ENCODE assay signal across 8 cellular contexts in genomic region chr19:17766543-17767131, GRCh38. TPM values are rescaled to one million over a fixed set of nuclear protein-coding genes. Genes with fewer than 3 reads are reported as not detected.
DNase-seq lines count a peak whose midpoint lies in the region; ATAC-seq, FAIRE-seq and TF ChIP-seq lines count a peak whose summit lies in the region.

No MANE protein-coding gene starts in this region.

- no peak for TF ChIP-seq POLR2A in A549 (IDR thresholded peaks at IDR 0.05; ENCODE audit: low read length)

- DNase-seq in A549 (ENCODE audit: low read depth in 1 of 2, low spot score in 1 of 2), result peak; percentile 64 to 97
- DNase-seq in GM12865 (ENCODE audit: low read depth), result peak; percentile 88
- peak; percentile 87 for DNase-seq in NCI-H2196 (lab: John Stamatoyannopoulos, UW; ENCODE audit: unreplicated experiment)
- no peak for DNase-seq in activated T-cell treated with anti-CD3 and anti-CD28 coated beads, Interleukin-2, amount 50 U/mL, for 24 hours
- DNase-seq in Right ventricle myocardium inferior (ENCODE audit: missing footprints), result peak; percentile 88
- peak; percentile 91 for DNase-seq in osteocyte (ENCODE audit: extremely low spot score, unreplicated experiment)

- H3K9me3 ChIP-seq in A549, result no peaks in the 10 kb centered on the region

- H3K4me1 ChIP-seq in A549, result peaks cover 28% of the 10 kb centered on the region

- peak in 1 of 2 experiments; percentile 66; a peak in 1 of 5 replicates for TF ChIP-seq EP300 in A549 (IDR thresholded peaks at IDR 0.05)

- H3K27me3 Mint-ChIP-seq in activated T-cell treated with anti-CD3 and anti-CD28 coated beads, Interleukin-2, amount 50 U/mL, for 24 hours, result no peaks in the 10 kb centered on the region
- no peaks in the 10 kb centered on the region for H3K27me3 Mint-ChIP-seq in osteocyte (ENCODE audit: unreplicated experiment)

- TF ChIP-seq CTCF in A549 (IDR thresholded peaks at IDR 0.05) (peak; percentile 83), GM12865 (IDR thresholded peaks at IDR 0.05; ENCODE audit: insufficient read depth, low read depth, low read length, missing control alignments) (peak; percentile 96), osteocyte (IDR thresholded peaks at IDR 0.05) (peak; percentile 87)

- H3K4me3 ChIP-seq in A549 (peak overlapping the region; percentile 24; the same call in 2 of the 3 replicates), GM12865 (ENCODE audit: low read depth, low read length) (no peak overlapping the region)

- peaks cover 85% of the 10 kb centered on the region for H3K36me3 Mint-ChIP-seq in activated T-cell treated with anti-CD3 and anti-CD28 coated beads, Interleukin-2, amount 50 U/mL, for 24 hours (ENCODE audit: low read depth)
- H3K36me3 Mint-ChIP-seq in osteocyte (ENCODE audit: unreplicated experiment), result no peaks in the 10 kb centered on the region

- WGBS in A549 (ENCODE audit: missing lambda C conversion rate), result 0% methylated on average over 6 of the region's 29 CpGs

- peak; percentile 76 for FAIRE-seq in A549 (lab: Jason Lieb, UNC)

- ATAC-seq in A549 (peak; percentile 83 to 89), Right ventricle myocardium inferior (peak; percentile 68), HG02938 (IDR thresholded peaks at IDR 0.05; ENCODE audit: unreplicated experiment) (no peak), HG02763 (IDR thresholded peaks at IDR 0.05; ENCODE audit: unreplicated experiment) (no peak)

- intact Hi-C loops in Right ventricle myocardium inferior (cut with DNase I), result loop anchor here (2.0 to 10.0 kb wide), 2 partner anchors 62 to 312 kb away; no protein-coding TSS in a partner anchor

- H3K4me1 Mint-ChIP-seq in activated T-cell treated with anti-CD3 and anti-CD28 coated beads, Interleukin-2, amount 50 U/mL, for 24 hours (ENCODE audit: low read depth), result peaks cover 5% of the 10 kb centered on the region
- H3K4me1 Mint-ChIP-seq in osteocyte (ENCODE audit: unreplicated experiment), result peaks cover 13% of the 10 kb centered on the region

- peak overlapping the region; percentile 52 for H3K27ac Mint-ChIP-seq in activated T-cell treated with anti-CD3 and anti-CD28 coated beads, Interleukin-2, amount 50 U/mL, for 24 hours
- no peak overlapping the region for H3K27ac Mint-ChIP-seq in osteocyte (ENCODE audit: unreplicated experiment)

- CTCF ChIA-PET in A549 (lab: Yijun Ruan, JAX), result interaction anchor here (0.8 to 3.3 kb wide), 56 partner anchors 9 to 462 kb away, joined by 3 to 29 read pairs (median 4); partner anchors contain the start of genes FCHO1, MAP1S, MRPL34 and TMEM221

- peak overlapping the region; percentile 87 for H3K4me2 ChIP-seq in A549

- H3K9me3 Mint-ChIP-seq in activated T-cell treated with anti-CD3 and anti-CD28 coated beads, Interleukin-2, amount 50 U/mL, for 24 hours, result no peaks in the 10 kb centered on the region
- H3K9me3 Mint-ChIP-seq in osteocyte (ENCODE audit: unreplicated experiment), result no peaks in the 10 kb centered on the region

- H3K27ac ChIP-seq in A549, result peak overlapping the region; percentile 84 to 94

- peak; percentile 91 to 94 for TF ChIP-seq RAD21 in A549 (conservative IDR thresholded peaks at IDR 0.05 in 1 of 2, IDR thresholded peaks at IDR 0.05 in 1 of 2)

- H3K4me3 Mint-ChIP-seq in activated T-cell treated with anti-CD3 and anti-CD28 coated beads, Interleukin-2, amount 50 U/mL, for 24 hours, result no peak overlapping the region
- H3K4me3 Mint-ChIP-seq in osteocyte (ENCODE audit: unreplicated experiment), result peak overlapping the region; percentile 63

- POLR2A ChIA-PET in A549 (lab: Yijun Ruan, JAX), result interaction anchor here (0.7 to 1.4 kb wide), 3 partner anchors 93 to 270 kb away, joined by 3 to 8 read pairs (median 4); partner anchors contain the start of gene RPL18A

TF ChIP-seq in A549, 52 proteins besides CTCF, POLR2A, EP300 and RAD21 (continues in another document):
- TF ChIP-seq FOSB (CRISPR knock-in tag; IDR thresholded peaks at IDR 0.05) (no peak), HEYL (CRISPR knock-in tag; IDR thresholded peaks at IDR 0.05) (no peak), SMC3 (IDR thresholded peaks at IDR 0.05) (peak; percentile 87), CBX8 (IDR thresholded peaks at IDR 0.05) (no peak), PHF8 (IDR thresholded peaks at IDR 0.05; ENCODE audit: borderline replicate concordance, low read depth) (no peak), SREBF2 (IDR thresholded peaks at IDR 0.05) (no peak), HDAC2 (IDR thresholded peaks at IDR 0.05) (no peak), FOXS1 (CRISPR knock-in tag; IDR thresholded peaks at IDR 0.05) (no peak), MAZ (IDR thresholded peaks at IDR 0.05; ENCODE audit: borderline replicate concordance, low read depth, low read length) (no peak), CHD2 (IDR thresholded peaks at IDR 0.05; ENCODE audit: low read length, partially characterized antibody) (no peak), RFX5 (IDR thresholded peaks at IDR 0.05) (no peak), JUN (IDR thresholded peaks at IDR 0.05) (peak in 1 of 2 experiments; percentile 56; a peak in 1 of 5 replicates), GATA3 (IDR thresholded peaks at IDR 0.05; ENCODE audit: borderline replicate concordance) (peak; percentile 52; the same call in 1 of the 2 replicates), RNF2 (IDR thresholded peaks at IDR 0.05; ENCODE audit: borderline replicate concordance, low read depth) (no peak), MAFK (IDR thresholded peaks at IDR 0.05; ENCODE audit: partially characterized antibody) (no peak), EHF (CRISPR knock-in tag; IDR thresholded peaks at IDR 0.05) (no peak), NFE2L2 (conservative IDR thresholded peaks at IDR 0.05; ENCODE audit: low read length) (no peak)
- TF ChIP-seq, protein P1, sequence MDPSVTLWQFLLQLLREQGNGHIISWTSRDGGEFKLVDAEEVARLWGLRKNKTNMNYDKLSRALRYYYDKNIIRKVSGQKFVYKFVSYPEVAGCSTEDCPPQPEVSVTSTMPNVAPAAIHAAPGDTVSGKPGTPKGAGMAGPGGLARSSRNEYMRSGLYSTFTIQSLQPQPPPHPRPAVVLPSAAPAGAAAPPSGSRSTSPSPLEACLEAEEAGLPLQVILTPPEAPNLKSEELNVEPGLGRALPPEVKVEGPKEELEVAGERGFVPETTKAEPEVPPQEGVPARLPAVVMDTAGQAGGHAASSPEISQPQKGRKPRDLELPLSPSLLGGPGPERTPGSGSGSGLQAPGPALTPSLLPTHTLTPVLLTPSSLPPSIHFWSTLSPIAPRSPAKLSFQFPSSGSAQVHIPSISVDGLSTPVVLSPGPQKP (IDR thresholded peaks at IDR 0.05; ENCODE audit: low read depth, low read length), result no peak
- TF ChIP-seq, protein P2, sequence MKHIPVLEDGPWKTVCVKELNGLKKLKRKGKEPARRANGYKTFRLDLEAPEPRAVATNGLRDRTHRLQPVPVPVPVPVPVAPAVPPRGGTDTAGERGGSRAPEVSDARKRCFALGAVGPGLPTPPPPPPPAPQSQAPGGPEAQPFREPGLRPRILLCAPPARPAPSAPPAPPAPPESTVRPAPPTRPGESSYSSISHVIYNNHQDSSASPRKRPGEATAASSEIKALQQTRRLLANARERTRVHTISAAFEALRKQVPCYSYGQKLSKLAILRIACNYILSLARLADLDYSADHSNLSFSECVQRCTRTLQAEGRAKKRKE (CRISPR knock-in tag; IDR thresholded peaks at IDR 0.05; ENCODE audit: low read depth), result no peak
- TF ChIP-seq, protein P3, sequence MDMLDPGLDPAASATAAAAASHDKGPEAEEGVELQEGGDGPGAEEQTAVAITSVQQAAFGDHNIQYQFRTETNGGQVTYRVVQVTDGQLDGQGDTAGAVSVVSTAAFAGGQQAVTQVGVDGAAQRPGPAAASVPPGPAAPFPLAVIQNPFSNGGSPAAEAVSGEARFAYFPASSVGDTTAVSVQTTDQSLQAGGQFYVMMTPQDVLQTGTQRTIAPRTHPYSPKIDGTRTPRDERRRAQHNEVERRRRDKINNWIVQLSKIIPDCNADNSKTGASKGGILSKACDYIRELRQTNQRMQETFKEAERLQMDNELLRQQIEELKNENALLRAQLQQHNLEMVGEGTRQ (IDR thresholded peaks at IDR 0.05), result no peak
- TF ChIP-seq, protein P4, sequence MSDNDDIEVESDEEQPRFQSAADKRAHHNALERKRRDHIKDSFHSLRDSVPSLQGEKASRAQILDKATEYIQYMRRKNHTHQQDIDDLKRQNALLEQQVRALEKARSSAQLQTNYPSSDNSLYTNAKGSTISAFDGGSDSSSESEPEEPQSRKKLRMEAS (IDR thresholded peaks at IDR 0.05), result peak; percentile 70

RNA-seq across cellular contexts. Expression of gene FCHO1, which starts 15.4 kb away (rescaled TPM):
- polyA plus RNA-seq in A549 (2011; rRNA removed) (1.7 and 2.2 TPM in 2 replicates), A549 (2017; fragmentation: RNase III; extraction: RNeasy Plus Mini Kit Qiagen cat#74134 plus additional on column Dnase treatment) (13.1 to 14.3 TPM (median 13.6 TPM) in 3 replicates)
- 4.2 and 6.1 TPM in 2 replicates for polyA plus RNA-seq in A549 (2012; cell fraction: cytosol; rRNA removed)
- 9.9 and 11.3 TPM in 2 replicates for polyA plus RNA-seq in A549 (2012; cell fraction: nucleus; rRNA removed)
- polyA minus RNA-seq in A549 (2011; rRNA and poly(A)+ RNA removed), result 3.3 and 4.6 TPM in 2 replicates
- total RNA-seq in Right ventricle myocardium inferior (0.24 TPM), osteocyte (0.56 and 1.0 TPM in 2 replicates)

RNA-seq across cellular contexts. Expression of gene B3GNT3, which starts 28.3 kb away (rescaled TPM):
- polyA plus RNA-seq in A549 (2011; rRNA removed) (2.7 and 4.8 TPM in 2 replicates), A549 (2017; fragmentation: RNase III; extraction: RNeasy Plus Mini Kit Qiagen cat#74134 plus additional on column Dnase treatment) (1.6 to 2.4 TPM (median 1.8 TPM) in 3 replicates)
- 0.61 and 0.80 TPM in 2 replicates for polyA plus RNA-seq in A549 (2012; cell fraction: cytosol; rRNA removed)
- polyA plus RNA-seq in A549 (2012; cell fraction: nucleus; rRNA removed), result 2.0 and 2.8 TPM in 2 replicates
- polyA minus RNA-seq in A549 (2011; rRNA and poly(A)+ RNA removed), result 3.0 and 3.3 TPM in 2 replicates
- total RNA-seq in Right ventricle myocardium inferior (not detected), osteocyte (not detected in 2 replicates)

RNA-seq across cellular contexts. Expression of gene MAP1S, which starts 47.4 kb away (rescaled TPM):
- polyA plus RNA-seq in A549 (2011; rRNA removed) (8.3 and 10.6 TPM in 2 replicates), A549 (2017; fragmentation: RNase III; extraction: RNeasy Plus Mini Kit Qiagen cat#74134 plus additional on column Dnase treatment) (23.2 to 26.9 TPM (median 26.4 TPM) in 3 replicates)
- 29.2 and 30.3 TPM in 2 replicates for polyA plus RNA-seq in A549 (2012; cell fraction: cytosol; rRNA removed)
- 56.0 and 85.3 TPM in 2 replicates for polyA plus RNA-seq in A549 (2012; cell fraction: nucleus; rRNA removed)
- polyA minus RNA-seq in A549 (2011; rRNA and poly(A)+ RNA removed), result 19.2 and 23.6 TPM in 2 replicates
- total RNA-seq in Right ventricle myocardium inferior (26.0 TPM), osteocyte (56.5 and 63.1 TPM in 2 replicates)

RNA-seq across cellular contexts. Expression of gene INSL3, which starts 54.7 kb away (rescaled TPM):
- 0.27 and 1.2 TPM in 2 replicates for polyA plus RNA-seq in A549 (2011; rRNA removed)
- 0.13 and 0.49 TPM in 2 replicates for polyA plus RNA-seq in A549 (2012; cell fraction: cytosol; rRNA removed)
- polyA plus RNA-seq in A549 (2012; cell fraction: nucleus; rRNA removed), result 0.58 TPM in 1 of 2 replicates, not detected in the other
- 0.25 to 0.32 TPM (median 0.28 TPM) in 3 replicates for polyA plus RNA-seq in A549 (2017; fragmentation: RNase III; extraction: RNeasy Plus Mini Kit Qiagen cat#74134 plus additional on column Dnase treatment)
- polyA minus RNA-seq in A549 (2011; rRNA and poly(A)+ RNA removed), result 1.5 TPM in 1 of 2 replicates, not detected in the other
- not detected for total RNA-seq in Right ventricle myocardium inferior
- total RNA-seq in osteocyte, result not detected in 2 replicates

Comparison
In these comparisons a context has a peak if more than half of its experiments do, and no peak if none do; other contexts are left out.
1. ATAC-seq: peak in A549 (2 of 2) and Right ventricle myocardium inferior (single experiment); none in HG02938 (single experiment) and HG02763 (single experiment).
2. Peak in every context shown above with its lines, with median percentiles within 50 percentile points of each other: CTCF ChIP-seq.